16 cellular contexts compared by ENCODE assay signal in the genomic region with DNA sequence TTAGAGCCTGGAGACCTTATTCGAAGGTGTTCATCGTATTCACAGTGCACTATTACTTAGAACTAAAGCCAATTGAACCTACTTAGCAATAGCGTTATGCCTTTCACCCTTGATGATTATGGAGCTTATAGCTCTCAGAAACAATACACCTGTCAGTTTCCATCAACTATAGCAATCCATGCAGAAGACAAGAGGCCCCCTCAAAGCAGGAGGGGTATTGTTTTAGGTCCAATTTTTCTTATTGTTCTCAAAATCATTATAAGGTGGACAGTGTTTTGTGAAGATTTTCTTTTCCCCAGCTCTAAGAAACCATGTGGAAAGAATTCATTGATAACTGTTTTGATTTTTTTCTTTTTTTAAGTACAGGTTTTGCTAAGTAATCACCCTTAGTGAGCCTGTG.
"Had no signal": no experiment of that assay in that cellular context is flagged by ENCODE, and none has a peak within 500 bp of the region (broad histone marks: within the 10 kb centered on the region; RNA-seq: fewer than 3 reads in every experiment).

No MANE protein-coding gene starts in this region.

- H3K36me3 ChIP-seq: left lung, right lobe of liver had no signal

- H3K9me3 Mint-ChIP-seq: activated T-helper 17 cell treated with anti-CD3 and anti-CD28 coated beads, Interleukin-2, amount 50 U/mL, for 72 hours; naive thymus-derived CD8-positive, alpha-beta T cell had no signal

- H3K4me1 Mint-ChIP-seq: activated T-helper 17 cell treated with anti-CD3 and anti-CD28 coated beads, Interleukin-2, amount 50 U/mL, for 72 hours had no signal

- H3K27ac ChIP-seq: left lung, psoas muscle, right lobe of liver, thoracic aorta, VCaP had no signal

- H3K27me3 ChIP-seq: right lobe of liver had no signal

- ATAC-seq: activated T-helper 17 cell treated with anti-CD3 and anti-CD28 coated beads, Interleukin-2, amount 50 U/mL, for 72 hours; esophagus mucosa; left lung; mucosa of descending colon; naive thymus-derived CD8-positive, alpha-beta T cell; psoas muscle; right lobe of liver had no signal

- H3K4me3 ChIP-seq: left lung, mucosa of descending colon, psoas muscle, right lobe of liver, thoracic aorta had no signal

- DNase-seq: activated CD4-positive, alpha-beta T cell treated with anti-CD3 and anti-CD28 coated beads, Interleukin-2, amount 50 U/mL, for 48 hours; activated naive CD4-positive, alpha-beta T cell treated with anti-CD3 and anti-CD28 coated beads, Interleukin-2, amount 50 U/mL, for 16 hours; hippocampal formation; kidney; left lung; mammary epithelial cell; mucosa of descending colon; naive thymus-derived CD8-positive, alpha-beta T cell; occipital lobe; psoas muscle; right lobe of liver; stimulated activated CD4-positive, alpha-beta T cell treated with anti-CD3 and anti-CD28 coated beads, Interleukin-1b, Interleukin-23, amount 100 ng/mL, for 48 hours had no signal

- H3K4me3 Mint-ChIP-seq: activated T-helper 17 cell treated with anti-CD3 and anti-CD28 coated beads, Interleukin-2, amount 50 U/mL, for 72 hours; naive thymus-derived CD8-positive, alpha-beta T cell had no signal

- H3K27ac Mint-ChIP-seq: activated T-helper 17 cell treated with anti-CD3 and anti-CD28 coated beads, Interleukin-2, amount 50 U/mL, for 72 hours; naive thymus-derived CD8-positive, alpha-beta T cell had no signal

- H3K9me3 ChIP-seq: left lung, mucosa of descending colon, psoas muscle, right lobe of liver, thoracic aorta had no signal
